Comparison of ENCODE assay signal across 2 cellular contexts in the genomic region with DNA sequence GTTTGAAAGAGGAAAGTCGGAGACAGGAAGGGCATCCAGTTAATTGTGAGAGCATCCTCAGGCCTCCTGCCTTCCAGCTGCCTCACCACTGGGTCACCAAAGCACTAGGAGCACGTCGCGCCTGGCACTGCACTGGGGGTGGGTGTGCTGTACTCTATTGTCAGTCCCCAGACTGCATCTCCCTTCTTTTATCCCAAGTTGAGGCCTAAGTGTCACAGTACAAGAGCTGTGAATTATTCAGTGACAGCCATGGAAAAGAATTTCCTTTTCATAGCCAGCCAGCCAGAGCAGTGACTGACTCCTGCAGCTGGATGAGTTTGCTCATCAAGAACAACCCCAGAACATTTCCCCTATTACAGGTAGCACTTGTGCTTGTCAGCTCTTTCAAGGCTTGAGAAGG.
TF ChIP-seq lines count a peak whose summit lies in the region.

No MANE protein-coding gene starts in this region.

TF ChIP-seq in SK-N-SH, 30 proteins besides CTCF, POLR2A, EP300 and RAD21 (continued from another document):
- TF ChIP-seq ELF1 (IDR thresholded peaks at IDR 0.05) (no peak), RFX5 (IDR thresholded peaks at IDR 0.05; ENCODE audit: low read length) (no peak), CHD2 (IDR thresholded peaks at IDR 0.05; ENCODE audit: low read length, partially characterized antibody) (no peak)

TF ChIP-seq in SK-N-SH treated with all-trans-retinoic acid at 6 μM for 48 hours, 23 proteins besides CTCF, POLR2A, EP300 and RAD21 (continued from another document):
- no peak for TF ChIP-seq BACH2 (CRISPR knock-in tag; IDR thresholded peaks at IDR 0.05; ENCODE audit: borderline replicate concordance)
- no peak for TF ChIP-seq ISL1 (CRISPR knock-in tag; IDR thresholded peaks at IDR 0.05)
- TF ChIP-seq PATZ1 (CRISPR knock-in tag; IDR thresholded peaks at IDR 0.05; ENCODE audit: borderline replicate concordance), result no peak
- no peak for TF ChIP-seq CSRNP3 (CRISPR knock-in tag; IDR thresholded peaks at IDR 0.05)
- no peak for TF ChIP-seq OSR1 (CRISPR knock-in tag; IDR thresholded peaks at IDR 0.05)
- no peak for TF ChIP-seq ZFP30 (CRISPR knock-in tag; IDR thresholded peaks at IDR 0.05)
- no peak for TF ChIP-seq RARB (CRISPR knock-in tag; IDR thresholded peaks at IDR 0.05)
- TF ChIP-seq SNAI2 (CRISPR knock-in tag; IDR thresholded peaks at IDR 0.05), result no peak
- TF ChIP-seq ESRRG (CRISPR knock-in tag; IDR thresholded peaks at IDR 0.05), result no peak
- TF ChIP-seq TOX (CRISPR knock-in tag; IDR thresholded peaks at IDR 0.05; ENCODE audit: borderline replicate concordance), result no peak
- TF ChIP-seq ARNTL (CRISPR knock-in tag; IDR thresholded peaks at IDR 0.05; ENCODE audit: borderline replicate concordance, low read depth), result no peak
- no peak for TF ChIP-seq ZNF565 (CRISPR knock-in tag; conservative IDR thresholded peaks at IDR 0.05; ENCODE audit: low read depth)
